ENCODE assay signal across 21 cellular contexts in the genomic region with DNA sequence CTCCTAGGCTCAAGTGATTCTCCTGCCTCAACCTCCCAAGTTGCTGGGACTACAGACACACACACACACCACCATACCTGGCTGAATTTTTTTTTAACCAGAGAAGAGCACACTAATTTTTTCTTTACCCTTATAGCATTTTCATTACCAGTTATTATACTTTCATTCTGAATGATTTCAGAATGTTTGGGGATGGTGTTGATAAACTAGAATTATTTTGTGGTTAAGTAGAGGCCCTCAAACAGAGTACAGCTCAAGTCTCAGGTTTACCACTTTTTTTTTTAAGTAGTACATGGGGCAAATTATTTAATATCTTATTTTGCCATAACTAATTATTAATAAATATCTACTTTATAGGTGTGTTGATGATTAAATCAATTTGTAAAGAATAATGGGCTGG.
"Had no signal": no experiment of that assay in that cellular context is flagged by ENCODE, and none has a peak within 500 bp of the region (broad histone marks: within the 10 kb centered on the region; RNA-seq: fewer than 3 reads in every experiment).

No MANE protein-coding gene starts in this region.

- DNase-seq: IMR-90, Karpas-422, KG1, MG63, NCI-H1092 treated with DMSO at 0.1 percent for 48 hours, NCI-H1436, NCI-H187, NCI-H2029, NCI-H2081 treated with DMSO at 0.1 percent for 48 hours, NCI-H2171, NCI-H226, NCI-H446, NCI-H510A, NCI-H524 treated with DMSO at 0.1 percent for 48 hours, NCI-H69, NCI-H774, PC-3, SHP77, SK-N-SH, SW 1271 had no signal

- ATAC-seq: Panc1, PC-3 had no signal
